In genomic region chr5:53262348-53262970, GRCh38 we compare ENCODE assay signal across 9 cellular contexts.
DNase-seq lines count a peak whose midpoint lies in the region; ATAC-seq and TF ChIP-seq lines count a peak whose summit lies in the region.
"Had no signal": no experiment of that assay in that cellular context is flagged by ENCODE, and none has a peak within 500 bp of the region (broad histone marks: within the 10 kb centered on the region; RNA-seq: fewer than 3 reads in every experiment).

No MANE protein-coding gene starts in this region.

- H3K36me3 ChIP-seq in kidney epithelial cell (ENCODE audit: control insufficient read depth, insufficient read depth, low read length), result no peaks in the 10 kb centered on the region

- H3K4me3 ChIP-seq in AG10803 (ENCODE audit: low read length), result no peak overlapping the region
- no peak overlapping the region for H3K4me3 ChIP-seq in HFF-Myc (replicated peaks; ENCODE audit: low read depth, low read length)
- no peak overlapping the region for H3K4me3 ChIP-seq in kidney epithelial cell (ENCODE audit: low read depth, low read length)

- H3K27me3 ChIP-seq in kidney epithelial cell (ENCODE audit: control insufficient read depth, insufficient read depth, low read length), result no peaks in the 10 kb centered on the region

- DNase-seq in AG10803 (ENCODE audit: low read depth) (peak; percentile 64), HFF-Myc (ENCODE audit: extremely low read depth, low read depth) (no peak), amniotic epithelial cell (ENCODE audit: low read depth) (peak; percentile 51), kidney epithelial cell (ENCODE audit: low read depth) (no peak), GM10266 (ENCODE audit: extremely low spot score) (no peak)
- no peak for DNase-seq in effector CD4-positive, alpha-beta T cell
- no peak for DNase-seq in stimulated activated naive CD4-positive, alpha-beta T cell treated with Interleukin-2 at 50 U/mL for 16 hours (lab: John Stamatoyannopoulos, UW)
- DNase-seq: activated CD8-positive, alpha-beta memory T cell treated with anti-CD3 and anti-CD28 coated beads, Interleukin-2, amount 10 ng/mL, durations not matched to agents 7 days and 5 days had no signal

- TF ChIP-seq CTCF in AG10803 (conservative IDR thresholded peaks at IDR 0.05; ENCODE audit: low read length) (peak; percentile 74), HFF-Myc (IDR thresholded peaks at IDR 0.05; ENCODE audit: low read depth, low read length, missing control alignments) (peak; percentile 52), kidney epithelial cell (IDR thresholded peaks at IDR 0.05; ENCODE audit: insufficient read depth, low read length, poor library complexity, severe bottlenecking) (peak; percentile 40), GM10266 (IDR thresholded peaks at IDR 0.05; ENCODE audit: control insufficient read depth, insufficient read depth, low read depth, missing control alignments) (no peak)

- no peak for ATAC-seq in HG03442 (IDR thresholded peaks at IDR 0.05; ENCODE audit: unreplicated experiment)
- ATAC-seq: activated CD8-positive, alpha-beta memory T cell treated with anti-CD3 and anti-CD28 coated beads, Interleukin-2, amount 10 ng/mL, durations not matched to agents 7 days and 5 days had no signal

Comparison
In these comparisons a context has a peak if more than half of its experiments do, and no peak if none do; other contexts are left out.
1. DNase-seq: peak in AG10803 (single experiment) and amniotic epithelial cell (single experiment); none in HFF-Myc (single experiment), kidney epithelial cell (single experiment), effector CD4-positive, alpha-beta T cell (single experiment), GM10266 (single experiment) and stimulated activated naive CD4-positive, alpha-beta T cell treated with Interleukin-2 at 50 U/mL for 16 hours (single experiment).